ENCODE assay signal across 7 cellular contexts in genomic region chr12:53221203-53222076, GRCh38. TPM values are rescaled to one million over a fixed set of nuclear protein-coding genes. Genes with fewer than 3 reads are reported as not detected.
DNase-seq lines count a peak whose midpoint lies in the region; ATAC-seq and TF ChIP-seq lines count a peak whose summit lies in the region.

No MANE protein-coding gene starts in this region.

- H3K27me3 ChIP-seq in tibial artery: no peaks in the 10 kb centered on the region

- no peaks in the 10 kb centered on the region for H3K9me3 ChIP-seq in tibial artery

- intact Hi-C loops in tibial artery (cut with DNase I; ENCODE audit: low total_unique reads): loop anchor here (2.0 kb wide), 1 partner anchor 31 kb away; a partner anchor contains a TSS

- peak overlapping the region; percentile 98 to 99 for H3K27ac ChIP-seq in tibial artery

- H3K36me3 Mint-ChIP-seq in mesothelial cell of epicardium: no peaks in the 10 kb centered on the region

- H3K4me3 ChIP-seq in GM08714 (ENCODE audit: low read length) (peak overlapping the region; percentile 72), epithelial cell of esophagus (ENCODE audit: low read length) (peak overlapping the region; percentile 61), tibial artery (peak overlapping the region; percentile 66 to 74)

- peaks cover 17 to 76% (median 66%) of the 10 kb centered on the region in 4 donors for H3K4me1 ChIP-seq in tibial artery

- H3K27ac Mint-ChIP-seq in mesothelial cell of epicardium: peak overlapping the region; percentile 99

- peak; percentile 27 for ATAC-seq in GM21528 (IDR thresholded peaks at IDR 0.05; ENCODE audit: low FRiP score, unreplicated experiment)

- peaks cover 72% of the 10 kb centered on the region for H3K4me1 Mint-ChIP-seq in mesothelial cell of epicardium

- peak; percentile 53 for DNase-seq in LHCN-M2 (ENCODE audit: low read depth)
- peak; percentile 56 for DNase-seq in activated CD4-positive, CD25-positive, alpha-beta regulatory T cell treated with anti-CD3 and anti-CD28 coated beads, Interleukin-2, amount 50 U/mL, for 72 hours
- DNase-seq in epithelial cell of esophagus (ENCODE audit: low read depth): peak; percentile 73
- peak; percentile 62 to 76 for DNase-seq in mesothelial cell of epicardium (ENCODE audit: low spot score in 2 of 2, unreplicated experiment in 2 of 2)
- peak; percentile 55 to 89 for DNase-seq in tibial artery

- H3K4me3 Mint-ChIP-seq in mesothelial cell of epicardium: peak overlapping the region; percentile 94

- peaks cover 0 to 12% (median 0%) of the 10 kb centered on the region in 3 donors for H3K36me3 ChIP-seq in tibial artery

- peak; percentile 11 for TF ChIP-seq CTCF in epithelial cell of esophagus (IDR thresholded peaks at IDR 0.05; ENCODE audit: insufficient read depth, low read depth, low read length, missing control alignments)
- TF ChIP-seq CTCF in mesothelial cell of epicardium (IDR thresholded peaks at IDR 0.05; ENCODE audit: unreplicated experiment): no peak
- TF ChIP-seq CTCF in tibial artery (IDR thresholded peaks at IDR 0.05): no peak

- no peaks in the 10 kb centered on the region for H3K9me3 Mint-ChIP-seq in mesothelial cell of epicardium

- no peaks in the 10 kb centered on the region for H3K27me3 Mint-ChIP-seq in mesothelial cell of epicardium (ENCODE audit: low read depth)

RNA-seq across cellular contexts. Expression of gene RARG, which starts 10.6 kb away (rescaled TPM):
- total RNA-seq in LHCN-M2 (2014; rRNA removed) (16.9 and 17.1 TPM in 2 replicates), mesothelial cell of epicardium (66.6 to 72.2 TPM (median 71.6 TPM) in 3 replicates)
- polyA plus RNA-seq in LHCN-M2 (2012): 18.2 TPM

RNA-seq across cellular contexts. Expression of gene ITGB7, which starts 14.4 kb away (rescaled TPM):
- total RNA-seq in LHCN-M2 (2014; rRNA removed) (not detected in 2 replicates), mesothelial cell of epicardium (3.2 to 4.9 TPM (median 4.6 TPM) in 3 replicates)
- 0.04 TPM for polyA plus RNA-seq in LHCN-M2 (2012)

RNA-seq across cellular contexts. Expression of gene CSAD, which starts 40.7 kb away (rescaled TPM):
- total RNA-seq in LHCN-M2 (2014; rRNA removed): 5.2 and 6.1 TPM in 2 replicates
- polyA plus RNA-seq in LHCN-M2 (2012): 3.5 TPM
- 120 to 129 TPM (median 125 TPM) in 3 replicates for total RNA-seq in mesothelial cell of epicardium

RNA-seq across cellular contexts. Expression of gene ZNF740, which starts 40.9 kb away (rescaled TPM):
- total RNA-seq in LHCN-M2 (2014; rRNA removed) (7.4 and 10.5 TPM in 2 replicates), mesothelial cell of epicardium (96.5 to 105 TPM (median 97.5 TPM) in 3 replicates)
- polyA plus RNA-seq in LHCN-M2 (2012): 5.0 TPM

RNA-seq across cellular contexts. Expression of gene ESPL1, which starts 46.7 kb away (rescaled TPM):
- 14.8 and 18.2 TPM in 2 replicates for total RNA-seq in LHCN-M2 (2014; rRNA removed)
- polyA plus RNA-seq in LHCN-M2 (2012): 4.9 TPM
- 15.7 to 20.8 TPM (median 15.9 TPM) in 3 replicates for total RNA-seq in mesothelial cell of epicardium

Comparison
In these comparisons a context has a peak if more than half of its experiments do, and no peak if none do; other contexts are left out.
1. Peak in every context shown above with its lines: DNase-seq, ATAC-seq, H3K4me3 ChIP-seq and H3K27ac ChIP-seq.
2. RNA of gene CSAD, which starts 40.7 kb away (total RNA-seq): 120 to 129 TPM in mesothelial cell of epicardium; 5.2 to 6.1 TPM in LHCN-M2; every median in the first group is over 10 times any median in the second.